Comparison of ENCODE assay signal across 20 cellular contexts in genomic region chr1:153349363-153350340, GRCh38. TPM values are rescaled to one million over a fixed set of nuclear protein-coding genes. Genes with fewer than 3 reads are reported as not detected.
DNase-seq lines count a peak whose midpoint lies in the region; ATAC-seq, FAIRE-seq and TF ChIP-seq lines count a peak whose summit lies in the region.
"Had no signal": no experiment of that assay in that cellular context is flagged by ENCODE, and none has a peak within 500 bp of the region (broad histone marks: within the 10 kb centered on the region; RNA-seq: fewer than 3 reads in every experiment).

No MANE protein-coding gene starts in this region.

- H3K4me3 ChIP-seq in GM23248 = no peak overlapping the region

- H3K27ac ChIP-seq in GM23248 = no peak overlapping the region

- H3K9me3 Mint-ChIP-seq in activated CD4-positive, alpha-beta T cell treated with anti-CD3 and anti-CD28 coated beads, Interleukin-2, amount 10 ng/mL, durations not matched to agents 24 days and 14 days = no peaks in the 10 kb centered on the region
- H3K9me3 Mint-ChIP-seq: nephron; T-helper 1 cell treated with Interleukin-12 subunit alpha and Interleukin-12 subunit beta and Interleukin-4 antibody, amounts not matched to agents 30 μg/mL and 1 μg/mL, for 36 hours had no signal

- peak; percentile 46 for DNase-seq in activated CD4-positive, alpha-beta T cell treated with anti-CD3 and anti-CD28 coated beads, Interleukin-2, amount 10 ng/mL, durations not matched to agents 24 days and 14 days
- no peak for DNase-seq in activated CD4-positive, alpha-beta T cell treated with anti-CD3 and anti-CD28 coated beads for 1 hour
- DNase-seq in NCI-H345 treated with DMSO at 0.1 percent for 48 hours (lab: John Stamatoyannopoulos, UW; ENCODE audit: unreplicated experiment) (peak; percentile 95), erythroblast (lab: John Stamatoyannopoulos, UW) (peak; percentile 18 to 20), urothelium cell line (ENCODE audit: low spot score) (peak; percentile 32), GM23248 (no peak), GM03348 (ENCODE audit: low spot score) (no peak)
- DNase-seq: activated CD4-positive, CD25-positive, alpha-beta regulatory T cell; activated gamma-delta T cell treated with Interleukin-2 at 50 U/mL for 16 hours; glutamatergic neuron; NCI-H2081; NCI-H82; stimulated activated CD4-positive, alpha-beta T cell treated with anti-CD3 and anti-CD28 coated beads, Interleukin-12 subunit alpha, Interleukin-12 subunit beta, amount 100 ng/mL, for 4 hours; stimulated activated naive CD4-positive, alpha-beta T cell treated with Interleukin-2 at 50 U/mL for 16 hours had no signal

- no peaks in the 10 kb centered on the region for H4K20me1 ChIP-seq in GM23248 (ENCODE audit: insufficient read depth)

- no peaks in the 10 kb centered on the region for H3K36me3 Mint-ChIP-seq in activated CD4-positive, alpha-beta T cell treated with anti-CD3 and anti-CD28 coated beads, Interleukin-2, amount 10 ng/mL, durations not matched to agents 24 days and 14 days (ENCODE audit: low read depth)

- H2AFZ ChIP-seq in GM23248 = no peak overlapping the region

- no peaks in the 10 kb centered on the region for H3K36me3 ChIP-seq in GM23248 (ENCODE audit: low read depth)

- H3K27me3 ChIP-seq in GM23248 (replicated peaks; ENCODE audit: insufficient read depth) = peaks cover 40% of the 10 kb centered on the region

- ATAC-seq in HG03342 (IDR thresholded peaks at IDR 0.05; ENCODE audit: unreplicated experiment) = no peak

- H3K27me3 Mint-ChIP-seq in activated CD4-positive, alpha-beta T cell treated with anti-CD3 and anti-CD28 coated beads, Interleukin-2, amount 10 ng/mL, durations not matched to agents 24 days and 14 days = peaks cover 26% of the 10 kb centered on the region

- H3K4me1 ChIP-seq in GM23248 (ENCODE audit: insufficient read depth) = no peaks in the 10 kb centered on the region

- no peak overlapping the region for H3K27ac Mint-ChIP-seq in activated CD4-positive, alpha-beta T cell treated with anti-CD3 and anti-CD28 coated beads, Interleukin-2, amount 10 ng/mL, durations not matched to agents 24 days and 14 days
- H3K27ac Mint-ChIP-seq: nephron; T-helper 1 cell treated with Interleukin-12 subunit alpha and Interleukin-12 subunit beta and Interleukin-4 antibody, amounts not matched to agents 30 μg/mL and 1 μg/mL, for 36 hours had no signal

- H3K4me2 ChIP-seq in GM23248 (ENCODE audit: unreplicated experiment) = no peak overlapping the region

- no peaks in the 10 kb centered on the region for H3F3A ChIP-seq in GM23248 (ENCODE audit: insufficient read depth)

- no peak overlapping the region for H3K9ac ChIP-seq in GM23248

- intact Hi-C loops in activated CD4-positive, alpha-beta T cell treated with anti-CD3 and anti-CD28 coated beads, Interleukin-2, amount 10 ng/mL, durations not matched to agents 24 days and 14 days (cut with micrococcal nuclease) = no loop called here

- in situ Hi-C loops in GM23248 (cut with MboI) = loop anchor here (25.0 kb wide), 1 partner anchor 388 kb away; the partner anchor contains the start of gene INTS3

- no peak for TF ChIP-seq POLR2A in erythroblast (IDR thresholded peaks at IDR 0.05; ENCODE audit: low read length)

- no peak for FAIRE-seq in urothelium cell line (lab: Jason Lieb, UNC)
- FAIRE-seq: astrocyte had no signal

- peaks cover 12% of the 10 kb centered on the region for H3K4me1 Mint-ChIP-seq in activated CD4-positive, alpha-beta T cell treated with anti-CD3 and anti-CD28 coated beads, Interleukin-2, amount 10 ng/mL, durations not matched to agents 24 days and 14 days
- H3K4me1 Mint-ChIP-seq: nephron had no signal

- H3K9me3 ChIP-seq in GM23248 (ENCODE audit: low read depth) = no peaks in the 10 kb centered on the region

- H3K4me3 Mint-ChIP-seq in activated CD4-positive, alpha-beta T cell treated with anti-CD3 and anti-CD28 coated beads, Interleukin-2, amount 10 ng/mL, durations not matched to agents 24 days and 14 days = no peak overlapping the region
- H3K4me3 Mint-ChIP-seq: nephron; T-helper 1 cell treated with Interleukin-12 subunit alpha and Interleukin-12 subunit beta and Interleukin-4 antibody, amounts not matched to agents 30 μg/mL and 1 μg/mL, for 36 hours had no signal

- H3K9me2 ChIP-seq in GM23248 (ENCODE audit: insufficient read depth) = no peaks in the 10 kb centered on the region

- 40 to 42% methylated on average over 16 to 17 of the region's 17 CpGs for WGBS in GM23248 (ENCODE audit: low coverage in 1 of 2, low lambda C conversion rate in 2 of 2, missing lambda C conversion rate in 2 of 2), 2 experiments

- H3K79me2 ChIP-seq in GM23248 (ENCODE audit: insufficient read depth) = no peaks in the 10 kb centered on the region

RNA-seq across cellular contexts. Expression of gene PGLYRP4, which starts 1.0 kb away (rescaled TPM):
- not detected in 2 replicates for total RNA-seq in activated CD4-positive, alpha-beta T cell treated with anti-CD3 and anti-CD28 coated beads, Interleukin-2, amount 10 ng/mL, durations not matched to agents 24 days and 14 days
- total RNA-seq in GM23248 (2014; rRNA removed; shearing (Covaris generic)) = not detected in 2 replicates
- not detected in 2 replicates for polyA plus RNA-seq in GM23248 (2016; fragmentation: Nextera tagmentation; extraction: Ambion mirVana)
- total RNA-seq: astrocyte, H4 had no signal

RNA-seq across cellular contexts. Expression of gene S100A9, which starts 8.0 kb away (rescaled TPM):
- total RNA-seq in activated CD4-positive, alpha-beta T cell treated with anti-CD3 and anti-CD28 coated beads, Interleukin-2, amount 10 ng/mL, durations not matched to agents 24 days and 14 days = not detected in 2 replicates
- total RNA-seq in GM23248 (2014; rRNA removed; shearing (Covaris generic)) = not detected in 2 replicates
- polyA plus RNA-seq in GM23248 (2016; fragmentation: Nextera tagmentation; extraction: Ambion mirVana) = not detected in 2 replicates
- total RNA-seq: H4 had no signal

RNA-seq across cellular contexts. Expression of gene S100A12, which starts 25.8 kb away (rescaled TPM):
- not detected in 2 replicates for total RNA-seq in activated CD4-positive, alpha-beta T cell treated with anti-CD3 and anti-CD28 coated beads, Interleukin-2, amount 10 ng/mL, durations not matched to agents 24 days and 14 days
- total RNA-seq in GM23248 (2014; rRNA removed; shearing (Covaris generic)) = not detected in 2 replicates
- not detected in 2 replicates for polyA plus RNA-seq in GM23248 (2016; fragmentation: Nextera tagmentation; extraction: Ambion mirVana)
- total RNA-seq: astrocyte, H4, ureter had no signal

RNA-seq across cellular contexts. Expression of gene PGLYRP3, which starts 36.9 kb away (rescaled TPM):
- not detected in 2 replicates for total RNA-seq in activated CD4-positive, alpha-beta T cell treated with anti-CD3 and anti-CD28 coated beads, Interleukin-2, amount 10 ng/mL, durations not matched to agents 24 days and 14 days
- total RNA-seq in GM23248 (2014; rRNA removed; shearing (Covaris generic)) = not detected in 2 replicates
- not detected in 2 replicates for polyA plus RNA-seq in GM23248 (2016; fragmentation: Nextera tagmentation; extraction: Ambion mirVana)
- total RNA-seq: astrocyte, H4, ureter had no signal

RNA-seq across cellular contexts. Expression of gene S100A8, which starts 41.2 kb away (rescaled TPM):
- not detected in 2 replicates for total RNA-seq in activated CD4-positive, alpha-beta T cell treated with anti-CD3 and anti-CD28 coated beads, Interleukin-2, amount 10 ng/mL, durations not matched to agents 24 days and 14 days
- total RNA-seq in GM23248 (2014; rRNA removed; shearing (Covaris generic)) = not detected in 2 replicates
- not detected in 2 replicates for polyA plus RNA-seq in GM23248 (2016; fragmentation: Nextera tagmentation; extraction: Ambion mirVana)
- total RNA-seq: astrocyte, H4 had no signal

Comparison
In these comparisons a context has a peak if more than half of its experiments do, and no peak if none do; other contexts are left out.
1. DNase-seq: peak in activated CD4-positive, alpha-beta T cell treated with anti-CD3 and anti-CD28 coated beads, Interleukin-2, amount 10 ng/mL, durations not matched to agents 24 days and 14 days (single experiment), NCI-H345 treated with DMSO at 0.1 percent for 48 hours (single experiment), erythroblast (2 of 2) and urothelium cell line (single experiment); none in activated CD4-positive, alpha-beta T cell treated with anti-CD3 and anti-CD28 coated beads for 1 hour (single experiment), GM23248 (single experiment) and GM03348 (single experiment).